1 cellular context compared by ENCODE assay signal in genomic region chr6:155493694-155494143, GRCh38.
TF ChIP-seq lines count a peak whose summit lies in the region.

No MANE protein-coding gene starts in this region.

TF ChIP-seq in HepG2, 621 proteins besides CTCF, POLR2A, EP300 and RAD21 (continued from another document and continues in another):
- TF ChIP-seq, protein P1, sequence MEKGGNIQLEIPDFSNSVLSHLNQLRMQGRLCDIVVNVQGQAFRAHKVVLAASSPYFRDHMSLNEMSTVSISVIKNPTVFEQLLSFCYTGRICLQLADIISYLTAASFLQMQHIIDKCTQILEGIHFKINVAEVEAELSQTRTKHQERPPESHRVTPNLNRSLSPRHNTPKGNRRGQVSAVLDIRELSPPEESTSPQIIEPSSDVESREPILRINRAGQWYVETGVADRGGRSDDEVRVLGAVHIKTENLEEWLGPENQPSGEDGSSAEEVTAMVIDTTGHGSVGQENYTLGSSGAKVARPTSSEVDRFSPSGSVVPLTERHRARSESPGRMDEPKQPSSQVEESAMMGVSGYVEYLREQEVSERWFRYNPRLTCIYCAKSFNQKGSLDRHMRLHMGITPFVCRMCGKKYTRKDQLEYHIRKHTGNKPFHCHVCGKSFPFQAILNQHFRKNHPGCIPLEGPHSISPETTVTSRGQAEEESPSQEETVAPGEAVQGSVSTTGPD (CRISPR knock-in tag; IDR thresholded peaks at IDR 0.05), result no peak
- TF ChIP-seq PHF21A (CRISPR knock-in tag; IDR thresholded peaks at IDR 0.05) (no peak), IKZF4 (CRISPR knock-in tag; IDR thresholded peaks at IDR 0.05; ENCODE audit: borderline replicate concordance, low read depth, not compliant biosample characterization) (no peak), ZNF563 (CRISPR knock-in tag; IDR thresholded peaks at IDR 0.05) (no peak), ZNF383 (CRISPR knock-in tag; IDR thresholded peaks at IDR 0.05; ENCODE audit: borderline replicate concordance) (no peak), ZNF572 (CRISPR knock-in tag; IDR thresholded peaks at IDR 0.05) (no peak), POLR2AphosphoS2 (IDR thresholded peaks at IDR 0.05; ENCODE audit: low read depth, low read length) (no peak), HNRNPLL (IDR thresholded peaks at IDR 0.05; ENCODE audit: low read depth, low read length, poor library complexity, severe bottlenecking) (no peak), ZNF574 (CRISPR knock-in tag; IDR thresholded peaks at IDR 0.05) (no peak), ZNF232 (CRISPR knock-in tag; IDR thresholded peaks at IDR 0.05; ENCODE audit: borderline replicate concordance) (no peak), RELA (CRISPR knock-in tag; IDR thresholded peaks at IDR 0.05) (no peak), LCORL (IDR thresholded peaks at IDR 0.05) (no peak), LCORL (CRISPR knock-in tag; IDR thresholded peaks at IDR 0.05) (no peak), CREB1 (IDR thresholded peaks at IDR 0.05) (no peak), CREB1 (CRISPR knock-in tag; IDR thresholded peaks at IDR 0.05) (peak; percentile 37; the same call in 1 of the 2 replicates), NR2F6 (IDR thresholded peaks at IDR 0.05) (peak; percentile 47), NR2F6 (CRISPR knock-in tag; IDR thresholded peaks at IDR 0.05) (0 out of 2 replicates have a peak, but pooled peaks have one; percentile 18), TBL1XR1 (IDR thresholded peaks at IDR 0.05; ENCODE audit: borderline replicate concordance, low read length, partially characterized antibody) (no peak), SALL1 (CRISPR knock-in tag; IDR thresholded peaks at IDR 0.05) (no peak), MEIS1 (CRISPR knock-in tag; IDR thresholded peaks at IDR 0.05; ENCODE audit: borderline replicate concordance) (no peak), SOX6 (IDR thresholded peaks at IDR 0.05) (no peak), SOX6 (CRISPR knock-in tag; IDR thresholded peaks at IDR 0.05) (peak; percentile 30; the same call in 1 of the 2 replicates), ZFP1 (CRISPR knock-in tag; IDR thresholded peaks at IDR 0.05) (no peak), KLF16 (CRISPR knock-in tag; IDR thresholded peaks at IDR 0.05) (no peak), CSRNP1 (CRISPR knock-in tag; IDR thresholded peaks at IDR 0.05) (no peak), ZNF121 (CRISPR knock-in tag; IDR thresholded peaks at IDR 0.05) (no peak), CEBPB (IDR thresholded peaks at IDR 0.05; ENCODE audit: borderline replicate concordance, low read depth, low read length) (no peak), PITX1 (CRISPR knock-in tag; IDR thresholded peaks at IDR 0.05) (no peak), FOXC1 (CRISPR knock-in tag; IDR thresholded peaks at IDR 0.05; ENCODE audit: borderline replicate concordance) (no peak), MTF1 (CRISPR knock-in tag; IDR thresholded peaks at IDR 0.05) (no peak), CHCHD3 (CRISPR knock-in tag; IDR thresholded peaks at IDR 0.05) (no peak), ZNF335 (CRISPR knock-in tag; IDR thresholded peaks at IDR 0.05) (no peak)
- TF ChIP-seq, protein P2, sequence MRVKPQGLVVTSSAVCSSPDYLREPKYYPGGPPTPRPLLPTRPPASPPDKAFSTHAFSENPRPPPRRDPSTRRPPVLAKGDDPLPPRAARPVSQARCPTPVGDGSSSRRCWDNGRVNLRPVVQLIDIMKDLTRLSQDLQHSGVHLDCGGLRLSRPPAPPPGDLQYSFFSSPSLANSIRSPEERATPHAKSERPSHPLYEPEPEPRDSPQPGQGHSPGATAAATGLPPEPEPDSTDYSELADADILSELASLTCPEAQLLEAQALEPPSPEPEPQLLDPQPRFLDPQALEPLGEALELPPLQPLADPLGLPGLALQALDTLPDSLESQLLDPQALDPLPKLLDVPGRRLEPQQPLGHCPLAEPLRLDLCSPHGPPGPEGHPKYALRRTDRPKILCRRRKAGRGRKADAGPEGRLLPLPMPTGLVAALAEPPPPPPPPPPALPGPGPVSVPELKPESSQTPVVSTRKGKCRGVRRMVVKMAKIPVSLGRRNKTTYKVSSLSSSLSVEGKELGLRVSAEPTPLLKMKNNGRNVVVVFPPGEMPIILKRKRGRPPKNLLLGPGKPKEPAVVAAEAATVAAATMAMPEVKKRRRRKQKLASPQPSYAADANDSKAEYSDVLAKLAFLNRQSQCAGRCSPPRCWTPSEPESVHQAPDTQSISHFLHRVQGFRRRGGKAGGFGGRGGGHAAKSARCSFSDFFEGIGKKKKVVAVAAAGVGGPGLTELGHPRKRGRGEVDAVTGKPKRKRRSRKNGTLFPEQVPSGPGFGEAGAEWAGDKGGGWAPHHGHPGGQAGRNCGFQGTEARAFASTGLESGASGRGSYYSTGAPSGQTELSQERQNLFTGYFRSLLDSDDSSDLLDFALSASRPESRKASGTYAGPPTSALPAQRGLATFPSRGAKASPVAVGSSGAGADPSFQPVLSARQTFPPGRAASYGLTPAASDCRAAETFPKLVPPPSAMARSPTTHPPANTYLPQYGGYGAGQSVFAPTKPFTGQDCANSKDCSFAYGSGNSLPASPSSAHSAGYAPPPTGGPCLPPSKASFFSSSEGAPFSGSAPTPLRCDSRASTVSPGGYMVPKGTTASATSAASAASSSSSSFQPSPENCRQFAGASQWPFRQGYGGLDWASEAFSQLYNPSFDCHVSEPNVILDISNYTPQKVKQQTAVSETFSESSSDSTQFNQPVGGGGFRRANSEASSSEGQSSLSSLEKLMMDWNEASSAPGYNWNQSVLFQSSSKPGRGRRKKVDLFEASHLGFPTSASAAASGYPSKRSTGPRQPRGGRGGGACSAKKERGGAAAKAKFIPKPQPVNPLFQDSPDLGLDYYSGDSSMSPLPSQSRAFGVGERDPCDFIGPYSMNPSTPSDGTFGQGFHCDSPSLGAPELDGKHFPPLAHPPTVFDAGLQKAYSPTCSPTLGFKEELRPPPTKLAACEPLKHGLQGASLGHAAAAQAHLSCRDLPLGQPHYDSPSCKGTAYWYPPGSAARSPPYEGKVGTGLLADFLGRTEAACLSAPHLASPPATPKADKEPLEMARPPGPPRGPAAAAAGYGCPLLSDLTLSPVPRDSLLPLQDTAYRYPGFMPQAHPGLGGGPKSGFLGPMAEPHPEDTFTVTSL (CRISPR knock-in tag; IDR thresholded peaks at IDR 0.05; ENCODE audit: borderline replicate concordance), result no peak
- TF ChIP-seq, protein P3, sequence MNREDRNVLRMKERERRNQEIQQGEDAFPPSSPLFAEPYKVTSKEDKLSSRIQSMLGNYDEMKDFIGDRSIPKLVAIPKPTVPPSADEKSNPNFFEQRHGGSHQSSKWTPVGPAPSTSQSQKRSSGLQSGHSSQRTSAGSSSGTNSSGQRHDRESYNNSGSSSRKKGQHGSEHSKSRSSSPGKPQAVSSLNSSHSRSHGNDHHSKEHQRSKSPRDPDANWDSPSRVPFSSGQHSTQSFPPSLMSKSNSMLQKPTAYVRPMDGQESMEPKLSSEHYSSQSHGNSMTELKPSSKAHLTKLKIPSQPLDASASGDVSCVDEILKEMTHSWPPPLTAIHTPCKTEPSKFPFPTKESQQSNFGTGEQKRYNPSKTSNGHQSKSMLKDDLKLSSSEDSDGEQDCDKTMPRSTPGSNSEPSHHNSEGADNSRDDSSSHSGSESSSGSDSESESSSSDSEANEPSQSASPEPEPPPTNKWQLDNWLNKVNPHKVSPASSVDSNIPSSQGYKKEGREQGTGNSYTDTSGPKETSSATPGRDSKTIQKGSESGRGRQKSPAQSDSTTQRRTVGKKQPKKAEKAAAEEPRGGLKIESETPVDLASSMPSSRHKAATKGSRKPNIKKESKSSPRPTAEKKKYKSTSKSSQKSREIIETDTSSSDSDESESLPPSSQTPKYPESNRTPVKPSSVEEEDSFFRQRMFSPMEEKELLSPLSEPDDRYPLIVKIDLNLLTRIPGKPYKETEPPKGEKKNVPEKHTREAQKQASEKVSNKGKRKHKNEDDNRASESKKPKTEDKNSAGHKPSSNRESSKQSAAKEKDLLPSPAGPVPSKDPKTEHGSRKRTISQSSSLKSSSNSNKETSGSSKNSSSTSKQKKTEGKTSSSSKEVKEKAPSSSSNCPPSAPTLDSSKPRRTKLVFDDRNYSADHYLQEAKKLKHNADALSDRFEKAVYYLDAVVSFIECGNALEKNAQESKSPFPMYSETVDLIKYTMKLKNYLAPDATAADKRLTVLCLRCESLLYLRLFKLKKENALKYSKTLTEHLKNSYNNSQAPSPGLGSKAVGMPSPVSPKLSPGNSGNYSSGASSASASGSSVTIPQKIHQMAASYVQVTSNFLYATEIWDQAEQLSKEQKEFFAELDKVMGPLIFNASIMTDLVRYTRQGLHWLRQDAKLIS (CRISPR knock-in tag; IDR thresholded peaks at IDR 0.05), result no peak; the same call in 1 of the 2 replicates
- TF ChIP-seq, protein P4, sequence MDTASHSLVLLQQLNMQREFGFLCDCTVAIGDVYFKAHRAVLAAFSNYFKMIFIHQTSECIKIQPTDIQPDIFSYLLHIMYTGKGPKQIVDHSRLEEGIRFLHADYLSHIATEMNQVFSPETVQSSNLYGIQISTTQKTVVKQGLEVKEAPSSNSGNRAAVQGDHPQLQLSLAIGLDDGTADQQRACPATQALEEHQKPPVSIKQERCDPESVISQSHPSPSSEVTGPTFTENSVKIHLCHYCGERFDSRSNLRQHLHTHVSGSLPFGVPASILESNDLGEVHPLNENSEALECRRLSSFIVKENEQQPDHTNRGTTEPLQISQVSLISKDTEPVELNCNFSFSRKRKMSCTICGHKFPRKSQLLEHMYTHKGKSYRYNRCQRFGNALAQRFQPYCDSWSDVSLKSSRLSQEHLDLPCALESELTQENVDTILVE (CRISPR knock-in tag; IDR thresholded peaks at IDR 0.05), result peak; percentile 45; the same call in 1 of the 2 replicates
- TF ChIP-seq, protein P5, sequence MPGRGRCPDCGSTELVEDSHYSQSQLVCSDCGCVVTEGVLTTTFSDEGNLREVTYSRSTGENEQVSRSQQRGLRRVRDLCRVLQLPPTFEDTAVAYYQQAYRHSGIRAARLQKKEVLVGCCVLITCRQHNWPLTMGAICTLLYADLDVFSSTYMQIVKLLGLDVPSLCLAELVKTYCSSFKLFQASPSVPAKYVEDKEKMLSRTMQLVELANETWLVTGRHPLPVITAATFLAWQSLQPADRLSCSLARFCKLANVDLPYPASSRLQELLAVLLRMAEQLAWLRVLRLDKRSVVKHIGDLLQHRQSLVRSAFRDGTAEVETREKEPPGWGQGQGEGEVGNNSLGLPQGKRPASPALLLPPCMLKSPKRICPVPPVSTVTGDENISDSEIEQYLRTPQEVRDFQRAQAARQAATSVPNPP (CRISPR knock-in tag; IDR thresholded peaks at IDR 0.05), result no peak
- TF ChIP-seq, protein P6, sequence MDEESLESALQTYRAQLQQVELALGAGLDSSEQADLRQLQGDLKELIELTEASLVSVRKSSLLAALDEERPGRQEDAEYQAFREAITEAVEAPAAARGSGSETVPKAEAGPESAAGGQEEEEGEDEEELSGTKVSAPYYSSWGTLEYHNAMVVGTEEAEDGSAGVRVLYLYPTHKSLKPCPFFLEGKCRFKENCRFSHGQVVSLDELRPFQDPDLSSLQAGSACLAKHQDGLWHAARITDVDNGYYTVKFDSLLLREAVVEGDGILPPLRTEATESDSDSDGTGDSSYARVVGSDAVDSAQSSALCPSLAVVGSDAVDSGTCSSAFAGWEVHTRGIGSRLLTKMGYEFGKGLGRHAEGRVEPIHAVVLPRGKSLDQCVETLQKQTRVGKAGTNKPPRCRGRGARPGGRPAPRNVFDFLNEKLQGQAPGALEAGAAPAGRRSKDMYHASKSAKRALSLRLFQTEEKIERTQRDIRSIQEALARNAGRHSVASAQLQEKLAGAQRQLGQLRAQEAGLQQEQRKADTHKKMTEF (CRISPR knock-in tag; IDR thresholded peaks at IDR 0.05), result peak; percentile 62
- TF ChIP-seq, protein P7, sequence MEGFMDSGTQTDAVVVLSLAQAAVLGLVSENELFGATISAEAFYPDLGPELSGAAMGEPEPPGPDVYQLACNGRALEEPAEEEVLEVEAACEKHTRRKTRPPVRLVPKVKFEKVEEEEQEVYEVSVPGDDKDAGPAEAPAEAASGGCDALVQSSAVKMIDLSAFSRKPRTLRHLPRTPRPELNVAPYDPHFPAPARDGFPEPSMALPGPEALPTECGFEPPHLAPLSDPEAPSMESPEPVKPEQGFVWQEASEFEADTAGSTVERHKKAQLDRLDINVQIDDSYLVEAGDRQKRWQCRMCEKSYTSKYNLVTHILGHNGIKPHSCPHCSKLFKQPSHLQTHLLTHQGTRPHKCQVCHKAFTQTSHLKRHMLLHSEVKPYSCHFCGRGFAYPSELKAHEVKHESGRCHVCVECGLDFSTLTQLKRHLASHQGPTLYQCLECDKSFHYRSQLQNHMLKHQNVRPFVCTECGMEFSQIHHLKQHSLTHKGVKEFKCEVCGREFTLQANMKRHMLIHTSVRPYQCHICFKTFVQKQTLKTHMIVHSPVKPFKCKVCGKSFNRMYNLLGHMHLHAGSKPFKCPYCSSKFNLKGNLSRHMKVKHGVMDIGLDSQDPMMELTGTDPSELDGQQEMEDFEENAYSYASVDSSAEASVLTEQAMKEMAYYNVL (CRISPR knock-in tag; IDR thresholded peaks at IDR 0.05; ENCODE audit: borderline replicate concordance), result no peak
